In genomic region chr17:57490446-57490845, GRCh38 we compare ENCODE assay signal across 17 cellular contexts.
"Had no signal": no experiment of that assay in that cellular context is flagged by ENCODE, and none has a peak within 500 bp of the region (broad histone marks: within the 10 kb centered on the region; RNA-seq: fewer than 3 reads in every experiment).

No MANE protein-coding gene starts in this region.

- H3K4me3 ChIP-seq: esophagus squamous epithelium, hepatocyte, lower lobe of right lung, right atrium auricular region, skin epidermis had no signal

- H3K4me2 ChIP-seq: hepatocyte had no signal

- H3K36me3 ChIP-seq: esophagus squamous epithelium, lower lobe of right lung, right atrium auricular region had no signal

- ATAC-seq: left colon; stimulated activated naive CD8-positive, alpha-beta T cell treated with anti-CD3 and anti-CD28 coated beads, Interleukin-15, amount 100 ng/mL, for 72 hours had no signal

- H3K27ac ChIP-seq: esophagus squamous epithelium, hepatocyte, lower lobe of right lung, skin epidermis had no signal

- H3K9me3 ChIP-seq: esophagus squamous epithelium, lower lobe of right lung, right atrium auricular region had no signal

- H3K27me3 ChIP-seq: esophagus squamous epithelium, hepatocyte, right atrium auricular region had no signal

- H2AFZ ChIP-seq: hepatocyte had no signal

- DNase-seq: activated CD4-positive, alpha-beta T cell treated with anti-CD3 and anti-CD28 coated beads for 1 hour; activated CD4-positive, alpha-beta T cell treated with anti-CD3 and anti-CD28 coated beads, Interleukin-2, amount 50 U/mL, for 4 hours; activated naive CD4-positive, alpha-beta T cell treated with anti-CD3 and anti-CD28 coated beads, Interleukin-2, amount 10 ng/mL, durations not matched to agents 7 days and 5 days; aorta; cerebellar nuclear complex; effector CD8-positive, alpha-beta T cell; esophagus squamous epithelium; left colon; lower lobe of right lung; nephron progenitor cell; stimulated activated CD4-positive, alpha-beta T cell treated with anti-CD3 and anti-CD28 coated beads, Interleukin-15, amount 100 ng/mL, for 24 hours; stimulated activated CD4-positive, alpha-beta T cell treated with anti-CD3 and anti-CD28 coated beads, Interleukin-2, amount 100 ng/mL, for 48 hours; stimulated activated naive CD8-positive, alpha-beta T cell treated with anti-CD3 and anti-CD28 coated beads, Interleukin-15, amount 100 ng/mL, for 72 hours; T1000 had no signal
